1 cellular context compared by ENCODE assay signal in the genomic region with DNA sequence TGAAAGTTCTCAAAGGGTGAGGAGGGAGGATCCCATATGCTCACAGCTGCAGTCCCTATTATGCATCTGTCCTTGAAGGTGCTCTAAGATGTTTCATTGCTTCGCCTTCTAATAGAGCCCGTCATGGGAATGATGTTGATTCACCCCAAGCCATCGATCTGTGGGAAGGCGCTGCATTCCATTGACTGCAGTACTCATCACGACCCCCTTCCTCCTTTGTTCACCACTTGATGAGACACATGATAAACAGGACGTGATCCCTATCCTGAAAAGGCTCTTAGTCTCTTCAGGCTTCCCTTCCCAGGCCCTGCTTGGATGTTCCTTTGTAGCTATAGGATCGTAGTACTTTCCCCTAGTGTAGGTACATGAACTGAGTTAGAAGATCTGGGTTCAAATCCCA.
TF ChIP-seq lines count a peak whose summit lies in the region.

No MANE protein-coding gene starts in this region.

TF ChIP-seq in GM23338, 12 proteins besides CTCF, POLR2A, EP300 and RAD21 (continued from another document):
- TF ChIP-seq ZNF462 (CRISPR knock-in tag; IDR thresholded peaks at IDR 0.05) (no peak), NANOG (IDR thresholded peaks at IDR 0.05; ENCODE audit: borderline replicate concordance) (no peak), JUNB (IDR thresholded peaks at IDR 0.05; ENCODE audit: unreplicated experiment) (no peak), CREB1 (CRISPR knock-in tag; IDR thresholded peaks at IDR 0.05; ENCODE audit: low read depth) (no peak)
